In the genomic region with DNA sequence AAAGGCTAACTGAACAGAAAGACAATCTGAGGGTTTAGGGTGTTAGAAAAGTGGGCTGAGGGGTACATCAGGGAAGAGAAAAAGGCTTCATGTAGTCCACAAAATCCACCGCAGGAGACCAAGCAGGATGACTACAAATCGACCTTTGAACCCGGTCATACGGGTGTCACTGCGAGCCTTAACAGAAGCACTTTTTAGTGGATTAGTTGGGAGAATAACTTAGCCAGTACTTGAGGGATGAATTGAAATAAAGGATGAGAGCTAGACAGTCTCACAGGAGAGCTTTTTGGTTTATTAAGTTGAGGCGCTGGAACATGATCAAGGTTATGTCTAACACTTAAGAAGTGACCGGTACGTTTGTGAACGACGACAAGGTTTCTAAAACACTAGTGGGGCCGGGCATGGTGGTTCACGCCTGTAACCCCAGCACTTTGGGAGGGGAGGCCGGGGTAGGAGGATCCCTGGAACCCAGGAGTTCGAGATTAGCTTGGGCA, we compare ENCODE assay signal across 8 cellular contexts. TPM values are rescaled to one million over a fixed set of nuclear protein-coding genes. Genes with fewer than 3 reads are reported as not detected.
A peak's percentile ranks its signal among the peaks of the same experiment; 100 is the strongest.
DNase-seq lines count a peak whose midpoint lies in the region; ATAC-seq and TF ChIP-seq lines count a peak whose summit lies in the region.

No MANE protein-coding gene starts in this region.

- CTCF ChIA-PET in naive thymus-derived CD4-positive, alpha-beta T cell (lab: Charles Lee): no interaction called here

- peak overlapping the region; percentile 85 to 98 (median 91) for H3K27ac Mint-ChIP-seq in naive thymus-derived CD4-positive, alpha-beta T cell

- H3K4me3 ChIP-seq in Jurkat, Clone E6-1 (ENCODE audit: low read length): peak overlapping the region; percentile 60
- peak overlapping the region; percentile 62 for H3K4me3 ChIP-seq in choroid plexus epithelial cell (ENCODE audit: low read depth, low read length)
- peak overlapping the region; percentile 63 for H3K4me3 ChIP-seq in naive thymus-derived CD4-positive, alpha-beta T cell (ENCODE audit: low read length)

- H3K4me1 ChIP-seq in naive thymus-derived CD4-positive, alpha-beta T cell (ENCODE audit: control insufficient read depth in 2 of 2, insufficient read depth in 2 of 2, low read length in 2 of 2): peaks cover 4 to 19% of the 10 kb centered on the region in 2 donors

- H3K27me3 Mint-ChIP-seq in naive thymus-derived CD4-positive, alpha-beta T cell: peaks cover 0 to 15% (median 0%) of the 10 kb centered on the region in 5 donors

- no peaks in the 10 kb centered on the region for H3K27me3 ChIP-seq in naive thymus-derived CD4-positive, alpha-beta T cell (ENCODE audit: control insufficient read depth in 2 of 2, insufficient read depth in 2 of 2, low read length in 2 of 2)

- no peaks in the 10 kb centered on the region for H3K36me3 Mint-ChIP-seq in naive thymus-derived CD4-positive, alpha-beta T cell

- peaks cover 0 to 2% (median 0%) of the 10 kb centered on the region in 11 donors for H3K9me3 Mint-ChIP-seq in naive thymus-derived CD4-positive, alpha-beta T cell

- no peaks in the 10 kb centered on the region for H3K9me3 ChIP-seq in naive thymus-derived CD4-positive, alpha-beta T cell (ENCODE audit: control insufficient read depth in 2 of 3, low read length in 3 of 3)

- TF ChIP-seq CTCF in choroid plexus epithelial cell (conservative IDR thresholded peaks at IDR 0.05; ENCODE audit: low read depth, low read length): no peak

- POLR2A ChIA-PET in naive thymus-derived CD4-positive, alpha-beta T cell (lab: Charles Lee): no interaction called here

- intact Hi-C loops in naive thymus-derived CD4-positive, alpha-beta T cell (cut with micrococcal nuclease): no loop called here

- peak overlapping the region; percentile 94 to 100 (median 96) for H3K4me3 Mint-ChIP-seq in naive thymus-derived CD4-positive, alpha-beta T cell

- ATAC-seq in naive thymus-derived CD4-positive, alpha-beta T cell: no peak
- no peak for ATAC-seq in HG03469 (IDR thresholded peaks at IDR 0.05; ENCODE audit: unreplicated experiment)

- H3K27ac ChIP-seq in naive thymus-derived CD4-positive, alpha-beta T cell (ENCODE audit: low read depth, low read length): peak overlapping the region; percentile 84

- peaks cover 28 to 49% (median 40%) of the 10 kb centered on the region in 7 donors for H3K4me1 Mint-ChIP-seq in naive thymus-derived CD4-positive, alpha-beta T cell

- DNase-seq in Ammon's horn (ENCODE audit: low spot score) (peak; percentile 7), choroid plexus epithelial cell (ENCODE audit: low read depth) (no peak), NAMALWA (ENCODE audit: low spot score) (no peak), NCI-H1694 treated with DMSO at 0.1 percent for 48 hours (lab: John Stamatoyannopoulos, UW) (no peak)
- no peak for DNase-seq in Jurkat, Clone E6-1 (ENCODE audit: low read depth, low spot score)
- DNase-seq in naive thymus-derived CD4-positive, alpha-beta T cell: peak in 2 of 9 donors; percentile 4 to 7
- no peak for DNase-seq in stimulated activated CD8-positive, alpha-beta memory T cell treated with anti-CD3 and anti-CD28 coated beads, Interleukin-4, amount 100 ng/mL, for 48 hours

- peaks cover 0 to 3% (median 0%) of the 10 kb centered on the region in 3 experiments for H3K36me3 ChIP-seq in naive thymus-derived CD4-positive, alpha-beta T cell (ENCODE audit: control insufficient read depth in 2 of 3, insufficient read depth in 3 of 3, low read length in 3 of 3)

RNA-seq across cellular contexts. Expression of gene SOCS5, which starts 1.2 kb away (rescaled TPM):
- polyA plus RNA-seq in Jurkat, Clone E6-1 (2012; ENCODE audit: insufficient read depth, insufficient read length): 3.5 TPM
- total RNA-seq in naive thymus-derived CD4-positive, alpha-beta T cell: 10 to 100 TPM in 3 of 5 experiments, 1 to 10 TPM in 2; 6.2 to 14.5 (median 11.6) TPM
- polyA plus RNA-seq in naive thymus-derived CD4-positive, alpha-beta T cell: 1 to 10 TPM; 4.1 to 4.2 TPM
